Comparison of ENCODE assay signal across 8 cellular contexts in genomic region chr16:67529639-67530012, GRCh38. TPM values are rescaled to one million over a fixed set of nuclear protein-coding genes. Genes with fewer than 3 reads are reported as not detected.
A peak's percentile ranks its signal among the peaks of the same experiment; 100 is the strongest.
DNase-seq lines count a peak whose midpoint lies in the region; FAIRE-seq and TF ChIP-seq lines count a peak whose summit lies in the region.

No MANE protein-coding gene starts in this region.

- H3K4me1 ChIP-seq in ascending aorta (peaks cover 7 to 9% of the 10 kb centered on the region in 2 donors), keratinocyte (ENCODE audit: control insufficient read depth, extremely low read depth, insufficient read depth, low read length) (peaks cover 53% of the 10 kb centered on the region)

- peak overlapping the region; percentile 93 to 99 for H3K27ac ChIP-seq in ascending aorta
- peak overlapping the region; percentile 3 for H3K27ac ChIP-seq in keratinocyte (ENCODE audit: control insufficient read depth, insufficient read depth, low read length)
- peak overlapping the region; percentile 81 for H3K27ac ChIP-seq in substantia nigra (ENCODE audit: low read depth, low read length, poor library complexity, severe bottlenecking)

- FAIRE-seq in keratinocyte (lab: Jason Lieb, UNC), result no peak

- H3K27me3 Mint-ChIP-seq in activated naive CD4-positive, alpha-beta T cell treated with anti-CD3 and anti-CD28 coated beads, Interleukin-2, amount 10 ng/mL, durations not matched to agents 7 days and 5 days, result peaks cover 97% of the 10 kb centered on the region

- dilution Hi-C loops in keratinocyte (cut with MboI; ENCODE audit: extremely low pct_ligation_motif_present, low sequenced_read_pairs), result no loop called here

- H3K36me3 ChIP-seq in ascending aorta, result no peaks in the 10 kb centered on the region
- no peaks in the 10 kb centered on the region for H3K36me3 ChIP-seq in keratinocyte (ENCODE audit: control insufficient read depth in 2 of 2, extremely low read depth in 1 of 2, insufficient read depth in 2 of 2, low read length in 2 of 2)

- no peaks in the 10 kb centered on the region for H3K9me3 Mint-ChIP-seq in activated naive CD4-positive, alpha-beta T cell treated with anti-CD3 and anti-CD28 coated beads, Interleukin-2, amount 10 ng/mL, durations not matched to agents 7 days and 5 days

- H4K20me1 ChIP-seq in keratinocyte (ENCODE audit: control insufficient read depth, extremely low read depth, insufficient read depth, low read length), result no peaks in the 10 kb centered on the region

- H3K79me2 ChIP-seq in keratinocyte (ENCODE audit: control insufficient read depth, insufficient read depth, low read length), result peaks cover 30% of the 10 kb centered on the region

- H3K4me3 Mint-ChIP-seq in activated naive CD4-positive, alpha-beta T cell treated with anti-CD3 and anti-CD28 coated beads, Interleukin-2, amount 10 ng/mL, durations not matched to agents 7 days and 5 days, result peak overlapping the region; percentile 60

- H2AFZ ChIP-seq in keratinocyte (ENCODE audit: control insufficient read depth, low read length), result peak overlapping the region; percentile 7

- H3K4me3 ChIP-seq in ascending aorta, result peak overlapping the region; percentile 77 to 97
- peak overlapping the region; percentile 53 to 61 (median 56) for H3K4me3 ChIP-seq in keratinocyte (ENCODE audit: control insufficient read depth in 2 of 3, extremely low read depth in 1 of 3, insufficient read depth in 2 of 3, low read depth in 1 of 3, low read length in 3 of 3)

- H3K4me1 Mint-ChIP-seq in activated naive CD4-positive, alpha-beta T cell treated with anti-CD3 and anti-CD28 coated beads, Interleukin-2, amount 10 ng/mL, durations not matched to agents 7 days and 5 days, result peaks cover 29% of the 10 kb centered on the region

- no peak overlapping the region for H3K27ac Mint-ChIP-seq in activated naive CD4-positive, alpha-beta T cell treated with anti-CD3 and anti-CD28 coated beads, Interleukin-2, amount 10 ng/mL, durations not matched to agents 7 days and 5 days

- intact Hi-C loops in ascending aorta (cut with DNase I) (loop anchor here (1.0 to 10.0 kb wide), 6 partner anchors 8 to 435 kb away; partner anchors contain the start of genes ACD, CTCF, PARD6A and PSMB10), posterior vena cava (cut with DNase I) (no loop called here)

- peaks cover 6% of the 10 kb centered on the region for H3K9me1 ChIP-seq in keratinocyte (ENCODE audit: control insufficient read depth, extremely low read depth, insufficient read depth, low read length)

- H3K9ac ChIP-seq in keratinocyte (ENCODE audit: control insufficient read depth, extremely low read depth, insufficient read depth, low read length), result peak overlapping the region; percentile 62

- H3K27me3 ChIP-seq in ascending aorta (no peaks in the 10 kb centered on the region), keratinocyte (ENCODE audit: control insufficient read depth, extremely low read depth, insufficient read depth, low read length) (no peaks in the 10 kb centered on the region)

- CTCF ChIA-PET in activated naive CD4-positive, alpha-beta T cell treated with anti-CD3 and anti-CD28 coated beads, Interleukin-2, amount 10 ng/mL, durations not matched to agents 7 days and 5 days (lab: Charles Lee), result interaction anchor here (1.0 to 5.1 kb wide), 3 partner anchors 9 to 140 kb away, joined by 3 to 35 read pairs (median 3); no protein-coding TSS in a partner anchor

- DNase-seq in activated naive CD4-positive, alpha-beta T cell treated with anti-CD3 and anti-CD28 coated beads, Interleukin-2, amount 10 ng/mL, durations not matched to agents 7 days and 5 days, result no peak
- no peak for DNase-seq in activated naive CD4-positive, alpha-beta T cell treated with Interleukin-2 at 50 U/mL for 16 hours
- DNase-seq in ascending aorta (ENCODE audit: low spot score in 2 of 2) (no peak), keratinocyte (ENCODE audit: low read depth, low spot score) (no peak), substantia nigra (lab: John Stamatoyannopoulos, UW) (peak in 2 of 49 donors; percentile 10 to 44), posterior vena cava (ENCODE audit: low spot score) (no peak), NCI-H187 (lab: John Stamatoyannopoulos, UW) (no peak), NCI-H2227 (lab: John Stamatoyannopoulos, UW; ENCODE audit: unreplicated experiment) (no peak)

- TF ChIP-seq CTCF in ascending aorta (IDR thresholded peaks at IDR 0.05), result no peak
- TF ChIP-seq CTCF in keratinocyte (optimal IDR thresholded peaks at IDR 0.05 in 1 of 3, IDR thresholded peaks at IDR 0.05 in 1 of 3, conservative IDR thresholded peaks at IDR 0.05 in 1 of 3; ENCODE audit: extremely low read depth in 1 of 3, insufficient read depth in 2 of 3, low read length in 3 of 3), result no peak

- no peaks in the 10 kb centered on the region for H3K9me3 ChIP-seq in ascending aorta
- H3K9me3 ChIP-seq in keratinocyte (ENCODE audit: control insufficient read depth, low read depth, low read length), result no peaks in the 10 kb centered on the region

- no peaks in the 10 kb centered on the region for H3K36me3 Mint-ChIP-seq in activated naive CD4-positive, alpha-beta T cell treated with anti-CD3 and anti-CD28 coated beads, Interleukin-2, amount 10 ng/mL, durations not matched to agents 7 days and 5 days

- peak overlapping the region; percentile 85 for H3K4me2 ChIP-seq in keratinocyte (ENCODE audit: control insufficient read depth, extremely low read depth, insufficient read depth, low read depth, low read length)

RNA-seq across cellular contexts. Expression of gene RIPOR1, which starts 1.0 kb away (rescaled TPM):
- total RNA-seq in ascending aorta, result 182 TPM
- polyA plus RNA-seq in keratinocyte, result 4.1 to 19.4 TPM (median 5.3 TPM) in 3 replicates
- polyA plus RNA-seq in keratinocyte (2011; ENCODE audit: low read depth), result 23.7 TPM
- polyA plus RNA-seq in keratinocyte (2011; cell fraction: cytosol; rRNA removed), result 8.8 and 15.4 TPM in 2 replicates
- polyA plus RNA-seq in keratinocyte (2011; cell fraction: nucleus; rRNA removed), result 34.0 and 34.2 TPM in 2 replicates
- polyA plus RNA-seq in keratinocyte (2012; ENCODE audit: low replicate concordance), result 15.6 and 36.3 TPM in 2 replicates
- 11.6 to 81.6 TPM (median 12.0 TPM) in 3 replicates for polyA minus RNA-seq in keratinocyte
- 24.7 TPM for polyA minus RNA-seq in keratinocyte (2011; cell fraction: cytosol; rRNA and poly(A)+ RNA removed)
- polyA minus RNA-seq in keratinocyte (2011; cell fraction: nucleus; rRNA and poly(A)+ RNA removed), result 24.6 and 37.6 TPM in 2 replicates
- 100 to 1,000 TPM in 1 of 2 donors, 10 to 100 TPM in 1; 92.5 to 123 TPM for total RNA-seq in posterior vena cava

RNA-seq across cellular contexts. Expression of gene CTCF, which starts 32.7 kb away (rescaled TPM):
- total RNA-seq in ascending aorta (38.6 TPM), posterior vena cava (10 to 100 TPM; 27.6 to 27.8 TPM)
- 15.2 to 31.7 TPM (median 21.4 TPM) in 3 replicates for polyA plus RNA-seq in keratinocyte
- 17.6 TPM for polyA plus RNA-seq in keratinocyte (2011; ENCODE audit: low read depth)
- 18.4 and 23.8 TPM in 2 replicates for polyA plus RNA-seq in keratinocyte (2011; cell fraction: cytosol; rRNA removed)
- 26.5 and 30.7 TPM in 2 replicates for polyA plus RNA-seq in keratinocyte (2011; cell fraction: nucleus; rRNA removed)
- 18.4 and 23.9 TPM in 2 replicates for polyA plus RNA-seq in keratinocyte (2012; ENCODE audit: low replicate concordance)
- polyA minus RNA-seq in keratinocyte, result 19.8 to 29.2 TPM (median 28.2 TPM) in 3 replicates
- polyA minus RNA-seq in keratinocyte (2011; cell fraction: cytosol; rRNA and poly(A)+ RNA removed), result 14.0 TPM
- 13.1 and 22.4 TPM in 2 replicates for polyA minus RNA-seq in keratinocyte (2011; cell fraction: nucleus; rRNA and poly(A)+ RNA removed)

RNA-seq across cellular contexts. Expression of gene AGRP, which starts 46.3 kb away (rescaled TPM):
- not detected for total RNA-seq in ascending aorta
- not detected in 3 replicates for polyA plus RNA-seq in keratinocyte
- not detected for polyA plus RNA-seq in keratinocyte (2011; ENCODE audit: low read depth)
- polyA plus RNA-seq in keratinocyte (2011; cell fraction: cytosol; rRNA removed), result not detected in 2 replicates
- polyA plus RNA-seq in keratinocyte (2011; cell fraction: nucleus; rRNA removed), result not detected in 2 replicates
- not detected in 2 replicates for polyA plus RNA-seq in keratinocyte (2012; ENCODE audit: low replicate concordance)
- not detected in 3 replicates for polyA minus RNA-seq in keratinocyte
- not detected for polyA minus RNA-seq in keratinocyte (2011; cell fraction: cytosol; rRNA and poly(A)+ RNA removed)
- polyA minus RNA-seq in keratinocyte (2011; cell fraction: nucleus; rRNA and poly(A)+ RNA removed), result not detected in 2 replicates
- not detected for total RNA-seq in posterior vena cava

RNA-seq across cellular contexts. Expression of gene ATP6V0D1, which starts 48.7 kb away (rescaled TPM):
- total RNA-seq in ascending aorta (64.3 TPM), posterior vena cava (10 to 100 TPM; 56.7 to 73.4 TPM)
- 97.1 to 199 TPM (median 117 TPM) in 3 replicates for polyA plus RNA-seq in keratinocyte
- 168 TPM for polyA plus RNA-seq in keratinocyte (2011; ENCODE audit: low read depth)
- polyA plus RNA-seq in keratinocyte (2011; cell fraction: cytosol; rRNA removed), result 154 and 187 TPM in 2 replicates
- 147 and 159 TPM in 2 replicates for polyA plus RNA-seq in keratinocyte (2011; cell fraction: nucleus; rRNA removed)
- polyA plus RNA-seq in keratinocyte (2012; ENCODE audit: low replicate concordance), result 121 and 126 TPM in 2 replicates
- polyA minus RNA-seq in keratinocyte, result 236 to 343 TPM (median 341 TPM) in 3 replicates
- polyA minus RNA-seq in keratinocyte (2011; cell fraction: cytosol; rRNA and poly(A)+ RNA removed), result 226 TPM
- polyA minus RNA-seq in keratinocyte (2011; cell fraction: nucleus; rRNA and poly(A)+ RNA removed), result 86.6 and 86.8 TPM in 2 replicates

Comparison
In these comparisons a context has a peak if more than half of its experiments do, and no peak if none do; other contexts are left out.
1. H3K27ac ChIP-seq: peak in every context shown above with its lines; median percentile 96 in ascending aorta; 81 in substantia nigra; 3 in keratinocyte.